ENCODE assay signal across 35 cellular contexts in genomic region chr17:14933676-14934075, GRCh38.
"Had no signal": no experiment of that assay in that cellular context is flagged by ENCODE, and none has a peak within 500 bp of the region (broad histone marks: within the 10 kb centered on the region; RNA-seq: fewer than 3 reads in every experiment).

No MANE protein-coding gene starts in this region.

- DNase-seq: Karpas-422, Kasumi-1, MG63, MM.1S, MV-4-11, NCI-H1048, NCI-H1092, NCI-H1092 treated with DMSO at 0.1 percent for 48 hours, NCI-H1105, NCI-H1105 treated with DMSO at 0.1 percent for 48 hours, NCI-H1417, NCI-H1417 treated with DMSO at 0.1 percent for 48 hours, NCI-H1436, NCI-H1436 treated with DMSO at 0.1 percent for 48 hours, NCI-H146, NCI-H1694, NCI-H1694 treated with DMSO at 0.1 percent for 48 hours, NCI-H187, NCI-H187 treated with DMSO at 0.1 percent for 48 hours, NCI-H1930, NCI-H2029, NCI-H2029 treated with DMSO at 0.1 percent for 48 hours, NCI-H2081, NCI-H2081 treated with DMSO at 0.1 percent for 48 hours, NCI-H2107, NCI-H2171, NCI-H2171 treated with DMSO at 0.1 percent for 48 hours, NCI-H2227 treated with DMSO at 0.1 percent for 48 hours, NCI-H226, NCI-H345, NCI-H446, NCI-H446 treated with DMSO at 0.1 percent for 48 hours, NCI-H510A, NCI-H510A treated with DMSO at 0.1 percent for 48 hours, NCI-H524 had no signal

- H3K27me3 ChIP-seq: MG63 had no signal

- H3K36me3 ChIP-seq: MG63 had no signal

- H3K4me3 ChIP-seq: MG63 had no signal

- H3K9me3 ChIP-seq: MG63 had no signal
